ENCODE assay signal across 9 cellular contexts in genomic region chr1:62689524-62689923, GRCh38. TPM values are rescaled to one million over a fixed set of nuclear protein-coding genes. Genes with fewer than 3 reads are reported as not detected.
DNase-seq lines count a peak whose midpoint lies in the region; ATAC-seq, FAIRE-seq and TF ChIP-seq lines count a peak whose summit lies in the region.
"Had no signal": no experiment of that assay in that cellular context is flagged by ENCODE, and none has a peak within 500 bp of the region (broad histone marks: within the 10 kb centered on the region; RNA-seq: fewer than 3 reads in every experiment).

No MANE protein-coding gene starts in this region.

- FAIRE-seq in pancreas (lab: Jason Lieb, UNC), result no peak

- H3K36me3 ChIP-seq in PC-9 (ENCODE audit: low read depth) (no peaks in the 10 kb centered on the region), esophagus squamous epithelium (no peaks in the 10 kb centered on the region), pancreas (no peaks in the 10 kb centered on the region)
- H3K36me3 ChIP-seq: ovary had no signal

- H2AFZ ChIP-seq in PC-9, result peak overlapping the region; percentile 28; the same call in 1 of the 2 replicates

- H3K9me2 ChIP-seq in PC-9 (ENCODE audit: insufficient read depth), result no peaks in the 10 kb centered on the region

- no peak for TF ChIP-seq CTCF in PC-9 (conservative IDR thresholded peaks at IDR 0.05)
- TF ChIP-seq CTCF in esophagus squamous epithelium (IDR thresholded peaks at IDR 0.05), result no peak
- no peak for TF ChIP-seq CTCF in pancreas (IDR thresholded peaks at IDR 0.05)

- H3K4me1 ChIP-seq in PC-9 (replicated peaks; ENCODE audit: insufficient read depth) (peaks cover 49% of the 10 kb centered on the region), esophagus squamous epithelium (peaks cover 20 to 66% (median 30%) of the 10 kb centered on the region in 3 donors), pancreas (peaks cover 10 to 34% (median 21%) of the 10 kb centered on the region in 3 donors)

- TF ChIP-seq POLR2A in esophagus squamous epithelium (IDR thresholded peaks at IDR 0.05), result no peak

- TSS peak; percentile 29 for BruUV-seq in PC-9 (replicated peaks; lab: Mats Ljungman, UMichigan)

- H3F3A ChIP-seq in PC-9 (ENCODE audit: insufficient read depth, low read depth), result peaks cover 11% of the 10 kb centered on the region; the same call in 1 of the 2 replicates

- WGBS in esophagus squamous epithelium, 2 donors, result 60 to 73% methylated on average over 1 of the region's 1 CpG
- 89 to 90% methylated on average over 1 of the region's 1 CpG for WGBS in pancreas, 2 donors

- no peaks in the 10 kb centered on the region for H3K9me3 ChIP-seq in PC-9 (ENCODE audit: insufficient read depth, low read depth)
- no peaks in the 10 kb centered on the region for H3K9me3 ChIP-seq in esophagus squamous epithelium
- no peaks in the 10 kb centered on the region for H3K9me3 ChIP-seq in pancreas
- H3K9me3 ChIP-seq: ovary had no signal

- no peaks in the 10 kb centered on the region for H4K20me1 ChIP-seq in PC-9 (ENCODE audit: insufficient read depth)

- H3K79me2 ChIP-seq in PC-9 (ENCODE audit: low read depth), result peaks cover 29% of the 10 kb centered on the region

- intact Hi-C loops in PC-9 (cut with micrococcal nuclease; ENCODE audit: unreplicated experiment), result no loop called here
- intact Hi-C loops in esophagus squamous epithelium (cut with DNase I), result no loop called here
- intact Hi-C loops in pancreas (cut with DNase I), result no loop called here

- H3K27ac ChIP-seq in PC-9 (peak overlapping the region; percentile 65), esophagus squamous epithelium (peak overlapping the region in 3 of 4 donors; percentile 83 to 93 (median 83)), pancreas (peak overlapping the region in 3 of 4 donors; percentile 4 to 66 (median 46))

- peak overlapping the region; percentile 22; the same call in 1 of the 2 replicates for H3K4me3 ChIP-seq in PC-9
- peak overlapping the region in 1 of 4 donors; percentile 4 for H3K4me3 ChIP-seq in esophagus squamous epithelium
- no peak overlapping the region for H3K4me3 ChIP-seq in pancreas

- ATAC-seq in pancreas (peak in 1 of 4 donors; percentile 10), HG02852 (IDR thresholded peaks at IDR 0.05; ENCODE audit: unreplicated experiment) (no peak), HG02571 (IDR thresholded peaks at IDR 0.05; ENCODE audit: unreplicated experiment) (no peak), GM18868 (IDR thresholded peaks at IDR 0.05; ENCODE audit: unreplicated experiment) (no peak)

- POLR2A ChIA-PET in PC-9 (lab: Charles Lee; ENCODE audit: unreplicated experiment), result interaction anchor here (0.5 kb wide), 1 partner anchor 62 kb away, joined by 4 read pairs; no protein-coding TSS in a partner anchor

- H3K27me3 ChIP-seq in PC-9 (ENCODE audit: insufficient read depth, low read depth) (no peaks in the 10 kb centered on the region), esophagus squamous epithelium (no peaks in the 10 kb centered on the region), pancreas (no peaks in the 10 kb centered on the region)
- H3K27me3 ChIP-seq: ovary had no signal

- CTCF ChIA-PET in PC-9 (lab: Charles Lee), result no interaction called here

- peak overlapping the region; percentile 94 for H3K4me2 ChIP-seq in PC-9

- peak; percentile 45 for DNase-seq in DMS53 treated with DMSO at 0.1 percent for 48 hours (lab: John Stamatoyannopoulos, UW; ENCODE audit: unreplicated experiment)
- DNase-seq in PC-9, result peak in 1 of 2 experiments; percentile 81
- DNase-seq in esophagus squamous epithelium (lab: John Stamatoyannopoulos, UW), result no peak
- no peak for DNase-seq in pancreas
- DNase-seq in mesenteric fat pad (ENCODE audit: low spot score), result no peak

RNA-seq across cellular contexts. Expression of gene DOCK7, which starts 1.3 kb away (rescaled TPM):
- total RNA-seq in PC-9 (2021) (34.0 and 34.2 TPM in 2 replicates), esophagus squamous epithelium (10 to 100 TPM in 3 of 4 donors, 1 to 10 TPM in 1; 7.8 to 56.5 (median 19.1) TPM), pancreas (10 to 100 TPM; 12.6 to 22.5 (median 14.3) TPM), mesenteric fat pad (47.1 TPM)
- 1 to 10 TPM; 4.4 to 6.8 TPM for polyA plus RNA-seq in pancreas
